ENCODE assay signal across 1 cellular context in the genomic region with DNA sequence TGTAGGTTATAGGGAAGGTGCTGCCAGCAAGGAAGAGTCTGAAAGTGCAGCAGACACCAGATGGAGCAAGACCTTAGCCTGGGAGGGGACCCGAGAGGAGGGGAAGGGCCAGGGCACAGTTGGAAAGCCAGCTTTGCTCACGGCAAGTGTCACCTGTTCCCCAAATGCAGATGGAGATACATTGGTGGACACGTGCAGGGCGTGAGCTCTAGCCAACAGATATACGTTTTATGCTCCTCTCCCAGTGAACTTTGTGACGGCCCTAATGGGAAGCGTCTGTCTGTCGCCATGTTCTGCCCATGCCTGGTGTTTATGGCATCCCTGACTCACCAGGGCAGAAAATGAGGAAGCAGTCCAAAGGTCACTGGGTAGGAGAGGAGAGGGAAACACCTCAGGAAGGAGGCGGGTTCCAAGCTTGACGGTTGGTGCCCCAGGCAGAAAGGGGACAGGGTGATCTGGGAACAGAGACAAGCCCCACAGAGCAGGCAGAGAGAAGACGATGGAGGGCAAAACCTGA.
A peak's percentile ranks its signal among the peaks of the same experiment; 100 is the strongest.
TF ChIP-seq lines count a peak whose summit lies in the region.

No MANE protein-coding gene starts in this region.

TF ChIP-seq in HepG2, 621 proteins besides CTCF, POLR2A, EP300 and RAD21 (continued from another document and continues in another):
- TF ChIP-seq, protein P1, sequence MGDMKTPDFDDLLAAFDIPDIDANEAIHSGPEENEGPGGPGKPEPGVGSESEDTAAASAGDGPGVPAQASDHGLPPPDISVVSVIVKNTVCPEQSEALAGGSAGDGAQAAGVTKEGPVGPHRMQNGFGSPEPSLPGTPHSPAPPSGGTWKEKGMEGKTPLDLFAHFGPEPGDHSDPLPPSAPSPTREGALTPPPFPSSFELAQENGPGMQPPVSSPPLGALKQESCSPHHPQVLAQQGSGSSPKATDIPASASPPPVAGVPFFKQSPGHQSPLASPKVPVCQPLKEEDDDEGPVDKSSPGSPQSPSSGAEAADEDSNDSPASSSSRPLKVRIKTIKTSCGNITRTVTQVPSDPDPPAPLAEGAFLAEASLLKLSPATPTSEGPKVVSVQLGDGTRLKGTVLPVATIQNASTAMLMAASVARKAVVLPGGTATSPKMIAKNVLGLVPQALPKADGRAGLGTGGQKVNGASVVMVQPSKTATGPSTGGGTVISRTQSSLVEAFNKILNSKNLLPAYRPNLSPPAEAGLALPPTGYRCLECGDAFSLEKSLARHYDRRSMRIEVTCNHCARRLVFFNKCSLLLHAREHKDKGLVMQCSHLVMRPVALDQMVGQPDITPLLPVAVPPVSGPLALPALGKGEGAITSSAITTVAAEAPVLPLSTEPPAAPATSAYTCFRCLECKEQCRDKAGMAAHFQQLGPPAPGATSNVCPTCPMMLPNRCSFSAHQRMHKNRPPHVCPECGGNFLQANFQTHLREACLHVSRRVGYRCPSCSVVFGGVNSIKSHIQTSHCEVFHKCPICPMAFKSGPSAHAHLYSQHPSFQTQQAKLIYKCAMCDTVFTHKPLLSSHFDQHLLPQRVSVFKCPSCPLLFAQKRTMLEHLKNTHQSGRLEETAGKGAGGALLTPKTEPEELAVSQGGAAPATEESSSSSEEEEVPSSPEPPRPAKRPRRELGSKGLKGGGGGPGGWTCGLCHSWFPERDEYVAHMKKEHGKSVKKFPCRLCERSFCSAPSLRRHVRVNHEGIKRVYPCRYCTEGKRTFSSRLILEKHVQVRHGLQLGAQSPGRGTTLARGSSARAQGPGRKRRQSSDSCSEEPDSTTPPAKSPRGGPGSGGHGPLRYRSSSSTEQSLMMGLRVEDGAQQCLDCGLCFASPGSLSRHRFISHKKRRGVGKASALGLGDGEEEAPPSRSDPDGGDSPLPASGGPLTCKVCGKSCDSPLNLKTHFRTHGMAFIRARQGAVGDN (CRISPR knock-in tag; IDR thresholded peaks at IDR 0.05), result peak; percentile 35
- TF ChIP-seq DNMT1 (CRISPR knock-in tag; IDR thresholded peaks at IDR 0.05) (no peak), GABPB1 (CRISPR knock-in tag; IDR thresholded peaks at IDR 0.05) (peak; percentile 16; the same call in 1 of the 2 replicates), ZNF772 (CRISPR knock-in tag; IDR thresholded peaks at IDR 0.05) (no peak), HMG20B (CRISPR knock-in tag; conservative IDR thresholded peaks at IDR 0.05) (no peak), ETS1 (CRISPR knock-in tag; IDR thresholded peaks at IDR 0.05) (no peak), ZKSCAN8 (CRISPR knock-in tag; IDR thresholded peaks at IDR 0.05; ENCODE audit: borderline replicate concordance) (no peak), HCFC1 (IDR thresholded peaks at IDR 0.05; ENCODE audit: low read depth, low read length) (no peak), NAIF1 (CRISPR knock-in tag; IDR thresholded peaks at IDR 0.05; ENCODE audit: borderline replicate concordance) (no peak), JUN (CRISPR knock-in tag; IDR thresholded peaks at IDR 0.05) (0 out of 2 replicates have a peak, but pooled peaks have one; percentile 47), SPEN (CRISPR knock-in tag; IDR thresholded peaks at IDR 0.05; ENCODE audit: low read depth) (no peak), PPARG (CRISPR knock-in tag; conservative IDR thresholded peaks at IDR 0.05) (peak; percentile 60; the same call in 1 of the 2 replicates), HES4 (CRISPR knock-in tag; IDR thresholded peaks at IDR 0.05; ENCODE audit: borderline replicate concordance) (no peak), ZNF691 (CRISPR knock-in tag; IDR thresholded peaks at IDR 0.05; ENCODE audit: borderline replicate concordance, low read depth) (0 out of 2 replicates have a peak, but pooled peaks have one; percentile 31), CBX5 (CRISPR knock-in tag; IDR thresholded peaks at IDR 0.05; ENCODE audit: borderline replicate concordance) (no peak), ZNF282 (IDR thresholded peaks at IDR 0.05; ENCODE audit: partially characterized antibody) (no peak), MZF1 (CRISPR knock-in tag; IDR thresholded peaks at IDR 0.05; ENCODE audit: borderline replicate concordance) (no peak), ZMYM2 (CRISPR knock-in tag; IDR thresholded peaks at IDR 0.05) (no peak), GATAD1 (CRISPR knock-in tag; IDR thresholded peaks at IDR 0.05) (no peak), ZNF367 (CRISPR knock-in tag; IDR thresholded peaks at IDR 0.05; ENCODE audit: borderline replicate concordance) (no peak), ZNF792 (CRISPR knock-in tag; IDR thresholded peaks at IDR 0.05) (no peak), CAMTA2 (CRISPR knock-in tag; IDR thresholded peaks at IDR 0.05; ENCODE audit: borderline replicate concordance) (no peak), CHCHD3 (CRISPR knock-in tag; IDR thresholded peaks at IDR 0.05) (no peak), YEATS2 (CRISPR knock-in tag; IDR thresholded peaks at IDR 0.05; ENCODE audit: borderline replicate concordance) (no peak), FOXA3 (CRISPR knock-in tag; IDR thresholded peaks at IDR 0.05) (peak; percentile 23; the same call in 1 of the 2 replicates), CBX1 (IDR thresholded peaks at IDR 0.05; ENCODE audit: low read depth) (no peak), PHF8 (CRISPR knock-in tag; IDR thresholded peaks at IDR 0.05) (no peak), ZBTB46 (CRISPR knock-in tag; IDR thresholded peaks at IDR 0.05; ENCODE audit: borderline replicate concordance) (no peak), ZBTB25 (CRISPR knock-in tag; IDR thresholded peaks at IDR 0.05) (no peak), ZNF576 (CRISPR knock-in tag; IDR thresholded peaks at IDR 0.05) (no peak), ZNF383 (CRISPR knock-in tag; IDR thresholded peaks at IDR 0.05; ENCODE audit: borderline replicate concordance) (no peak), KLF9 (CRISPR knock-in tag; IDR thresholded peaks at IDR 0.05; ENCODE audit: low read depth) (no peak), MIER2 (CRISPR knock-in tag; IDR thresholded peaks at IDR 0.05) (0 out of 2 replicates have a peak, but pooled peaks have one; percentile 51), ZNF432 (CRISPR knock-in tag; IDR thresholded peaks at IDR 0.05; ENCODE audit: borderline replicate concordance) (no peak), JARID2 (CRISPR knock-in tag; IDR thresholded peaks at IDR 0.05; ENCODE audit: insufficient replicate concordance) (no peak), DPF2 (CRISPR knock-in tag; IDR thresholded peaks at IDR 0.05; ENCODE audit: borderline replicate concordance, low read depth) (no peak), ZNF121 (CRISPR knock-in tag; IDR thresholded peaks at IDR 0.05) (no peak), JDP2 (CRISPR knock-in tag; IDR thresholded peaks at IDR 0.05; ENCODE audit: borderline replicate concordance) (no peak), TFAP4 (IDR thresholded peaks at IDR 0.05; ENCODE audit: borderline replicate concordance, low read depth) (no peak)
- TF ChIP-seq, protein P2, sequence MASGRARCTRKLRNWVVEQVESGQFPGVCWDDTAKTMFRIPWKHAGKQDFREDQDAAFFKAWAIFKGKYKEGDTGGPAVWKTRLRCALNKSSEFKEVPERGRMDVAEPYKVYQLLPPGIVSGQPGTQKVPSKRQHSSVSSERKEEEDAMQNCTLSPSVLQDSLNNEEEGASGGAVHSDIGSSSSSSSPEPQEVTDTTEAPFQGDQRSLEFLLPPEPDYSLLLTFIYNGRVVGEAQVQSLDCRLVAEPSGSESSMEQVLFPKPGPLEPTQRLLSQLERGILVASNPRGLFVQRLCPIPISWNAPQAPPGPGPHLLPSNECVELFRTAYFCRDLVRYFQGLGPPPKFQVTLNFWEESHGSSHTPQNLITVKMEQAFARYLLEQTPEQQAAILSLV (CRISPR knock-in tag; IDR thresholded peaks at IDR 0.05; ENCODE audit: borderline replicate concordance), result no peak
- TF ChIP-seq, protein P3, sequence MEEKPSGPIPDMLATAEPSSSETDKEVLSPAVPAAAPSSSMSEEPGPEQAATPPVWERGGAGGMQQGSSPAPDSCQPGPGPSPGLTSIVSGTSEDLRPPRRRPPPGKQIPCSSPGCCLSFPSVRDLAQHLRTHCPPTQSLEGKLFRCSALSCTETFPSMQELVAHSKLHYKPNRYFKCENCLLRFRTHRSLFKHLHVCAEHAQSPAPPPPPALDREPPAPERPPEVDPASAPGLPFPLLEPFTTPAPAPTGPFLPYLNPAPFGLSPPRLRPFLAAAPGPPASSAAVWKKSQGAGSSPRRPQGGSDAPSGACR (CRISPR knock-in tag; IDR thresholded peaks at IDR 0.05), result no peak
- TF ChIP-seq, protein P4, sequence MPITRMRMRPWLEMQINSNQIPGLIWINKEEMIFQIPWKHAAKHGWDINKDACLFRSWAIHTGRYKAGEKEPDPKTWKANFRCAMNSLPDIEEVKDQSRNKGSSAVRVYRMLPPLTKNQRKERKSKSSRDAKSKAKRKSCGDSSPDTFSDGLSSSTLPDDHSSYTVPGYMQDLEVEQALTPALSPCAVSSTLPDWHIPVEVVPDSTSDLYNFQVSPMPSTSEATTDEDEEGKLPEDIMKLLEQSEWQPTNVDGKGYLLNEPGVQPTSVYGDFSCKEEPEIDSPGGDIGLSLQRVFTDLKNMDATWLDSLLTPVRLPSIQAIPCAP (CRISPR knock-in tag; IDR thresholded peaks at IDR 0.05; ENCODE audit: low read depth), result no peak
- TF ChIP-seq, protein P5, sequence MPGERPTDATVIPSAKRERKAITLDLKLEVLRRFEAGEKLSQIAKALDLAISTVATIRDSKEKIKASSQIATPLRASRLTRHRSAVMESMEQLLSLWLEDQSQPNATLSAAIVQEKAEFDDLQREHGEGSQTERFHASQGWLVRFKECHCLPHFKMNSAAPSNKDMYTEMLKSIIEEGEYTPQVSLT (CRISPR knock-in tag; IDR thresholded peaks at IDR 0.05; ENCODE audit: borderline replicate concordance, low read depth), result no peak
- TF ChIP-seq, protein P6, sequence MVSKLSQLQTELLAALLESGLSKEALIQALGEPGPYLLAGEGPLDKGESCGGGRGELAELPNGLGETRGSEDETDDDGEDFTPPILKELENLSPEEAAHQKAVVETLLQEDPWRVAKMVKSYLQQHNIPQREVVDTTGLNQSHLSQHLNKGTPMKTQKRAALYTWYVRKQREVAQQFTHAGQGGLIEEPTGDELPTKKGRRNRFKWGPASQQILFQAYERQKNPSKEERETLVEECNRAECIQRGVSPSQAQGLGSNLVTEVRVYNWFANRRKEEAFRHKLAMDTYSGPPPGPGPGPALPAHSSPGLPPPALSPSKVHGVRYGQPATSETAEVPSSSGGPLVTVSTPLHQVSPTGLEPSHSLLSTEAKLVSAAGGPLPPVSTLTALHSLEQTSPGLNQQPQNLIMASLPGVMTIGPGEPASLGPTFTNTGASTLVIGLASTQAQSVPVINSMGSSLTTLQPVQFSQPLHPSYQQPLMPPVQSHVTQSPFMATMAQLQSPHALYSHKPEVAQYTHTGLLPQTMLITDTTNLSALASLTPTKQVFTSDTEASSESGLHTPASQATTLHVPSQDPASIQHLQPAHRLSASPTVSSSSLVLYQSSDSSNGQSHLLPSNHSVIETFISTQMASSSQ (IDR thresholded peaks at IDR 0.05; ENCODE audit: low read depth), result no peak
- TF ChIP-seq, protein P6 (CRISPR knock-in tag; IDR thresholded peaks at IDR 0.05; ENCODE audit: borderline replicate concordance), result no peak
